ENCODE assay signal across 10 cellular contexts in genomic region chr1:205495237-205495823, GRCh38. TPM values are rescaled to one million over a fixed set of nuclear protein-coding genes. Genes with fewer than 3 reads are reported as not detected.
DNase-seq lines count a peak whose midpoint lies in the region; ATAC-seq lines count a peak whose summit lies in the region.
"Had no signal": no experiment of that assay in that cellular context is flagged by ENCODE, and none has a peak within 500 bp of the region (broad histone marks: within the 10 kb centered on the region; RNA-seq: fewer than 3 reads in every experiment).

No MANE protein-coding gene starts in this region.

- peaks cover under 1% of the 10 kb centered on the region for H3K4me1 Mint-ChIP-seq in activated T-cell treated with anti-CD3 and anti-CD28 coated beads, Interleukin-2, amount 50 U/mL, for 24 hours (ENCODE audit: low read depth)

- peaks cover 39% of the 10 kb centered on the region for H3K27me3 Mint-ChIP-seq in activated T-cell treated with anti-CD3 and anti-CD28 coated beads, Interleukin-2, amount 50 U/mL, for 24 hours

- DNase-seq in D341Med (ENCODE audit: low spot score) (peak; percentile 76), NCI-H1694 (lab: John Stamatoyannopoulos, UW) (peak; percentile 96), SHP77 treated with DMSO at 0.1 percent for 48 hours (lab: John Stamatoyannopoulos, UW) (peak; percentile 70), left colon (peak; percentile 54 to 60)
- DNase-seq in activated T-cell treated with anti-CD3 and anti-CD28 coated beads, Interleukin-2, amount 50 U/mL, for 24 hours = no peak
- DNase-seq: activated CD8-positive, alpha-beta memory T cell treated with anti-CD3 and anti-CD28 coated beads, Interleukin-2, amount 10 ng/mL, durations not matched to agents 7 days and 5 days had no signal

- ATAC-seq in left colon (peak; percentile 91), GM19395 (IDR thresholded peaks at IDR 0.05; ENCODE audit: unreplicated experiment) (no peak), HG02970 (IDR thresholded peaks at IDR 0.05; ENCODE audit: low FRiP score, unreplicated experiment) (no peak), GM18511 (IDR thresholded peaks at IDR 0.05; ENCODE audit: unreplicated experiment) (no peak)
- ATAC-seq: activated CD8-positive, alpha-beta memory T cell treated with anti-CD3 and anti-CD28 coated beads, Interleukin-2, amount 10 ng/mL, durations not matched to agents 7 days and 5 days had no signal

- H3K36me3 Mint-ChIP-seq in activated T-cell treated with anti-CD3 and anti-CD28 coated beads, Interleukin-2, amount 50 U/mL, for 24 hours (ENCODE audit: low read depth) = no peaks in the 10 kb centered on the region
- H3K36me3 Mint-ChIP-seq: activated CD8-positive, alpha-beta memory T cell treated with anti-CD3 and anti-CD28 coated beads, Interleukin-2, amount 10 ng/mL, durations not matched to agents 7 days and 5 days had no signal

- no peak overlapping the region for H3K27ac Mint-ChIP-seq in activated T-cell treated with anti-CD3 and anti-CD28 coated beads, Interleukin-2, amount 50 U/mL, for 24 hours
- H3K27ac Mint-ChIP-seq: activated CD8-positive, alpha-beta memory T cell treated with anti-CD3 and anti-CD28 coated beads, Interleukin-2, amount 10 ng/mL, durations not matched to agents 7 days and 5 days had no signal

- intact Hi-C loops in left colon (cut with DNase I, micrococcal nuclease) = no loop called here

- H3K4me3 Mint-ChIP-seq in activated T-cell treated with anti-CD3 and anti-CD28 coated beads, Interleukin-2, amount 50 U/mL, for 24 hours = no peak overlapping the region
- H3K4me3 Mint-ChIP-seq: activated CD8-positive, alpha-beta memory T cell treated with anti-CD3 and anti-CD28 coated beads, Interleukin-2, amount 10 ng/mL, durations not matched to agents 7 days and 5 days had no signal

- H3K9me3 Mint-ChIP-seq in activated T-cell treated with anti-CD3 and anti-CD28 coated beads, Interleukin-2, amount 50 U/mL, for 24 hours = no peaks in the 10 kb centered on the region

RNA-seq across cellular contexts. Expression of gene CDK18, which starts 9.1 kb away (rescaled TPM):
- 10 to 100 TPM; 32.6 to 39.2 TPM for total RNA-seq in left colon

RNA-seq across cellular contexts. Expression of gene BLACAT1, which starts 39.5 kb away (rescaled TPM):
- under 1 TPM; 0.14 to 0.34 TPM for total RNA-seq in left colon
- total RNA-seq: myocyte had no signal
